Comparison of ENCODE assay signal across 31 cellular contexts in genomic region chr5:24397601-24398000, GRCh38.
"Had no signal": no experiment of that assay in that cellular context is flagged by ENCODE, and none has a peak within 500 bp of the region (broad histone marks: within the 10 kb centered on the region; RNA-seq: fewer than 3 reads in every experiment).

No MANE protein-coding gene starts in this region.

- H3K4me3 Mint-ChIP-seq: activated CD4-positive, alpha-beta memory T cell treated with anti-CD3 and anti-CD28 coated beads, Interleukin-2, amount 10 ng/mL, durations not matched to agents 7 days and 5 days; activated CD4-positive, alpha-beta T cell treated with anti-CD3 and anti-CD28 coated beads, Interleukin-2, amount 10 ng/mL, durations not matched to agents 24 days and 14 days; activated naive CD4-positive, alpha-beta T cell treated with anti-CD3 and anti-CD28 coated beads, Interleukin-2, amount 10 ng/mL, durations not matched to agents 7 days and 5 days; activated naive CD8-positive, alpha-beta T cell treated with anti-CD3 and anti-CD28 coated beads, Interleukin-2, amount 10 ng/mL, durations not matched to agents 7 days and 5 days; activated T-cell treated with anti-CD3 and anti-CD28 coated beads, Interleukin-2, amount 50 U/mL, for 24 hours; brain; effector memory CD8-positive, alpha-beta T cell; immature natural killer cell; nephron; T-helper 17 cell; type B pancreatic cell had no signal

- H3K27ac ChIP-seq: ascending aorta, coronary artery, heart left ventricle, neutrophil, ovary, right lobe of liver, skin epidermis, testis, uterus had no signal

- H3K4me1 Mint-ChIP-seq: activated CD4-positive, alpha-beta memory T cell treated with anti-CD3 and anti-CD28 coated beads, Interleukin-2, amount 10 ng/mL, durations not matched to agents 7 days and 5 days; activated CD4-positive, alpha-beta T cell treated with anti-CD3 and anti-CD28 coated beads, Interleukin-2, amount 10 ng/mL, durations not matched to agents 24 days and 14 days; activated naive CD4-positive, alpha-beta T cell treated with anti-CD3 and anti-CD28 coated beads, Interleukin-2, amount 10 ng/mL, durations not matched to agents 7 days and 5 days; activated naive CD8-positive, alpha-beta T cell treated with anti-CD3 and anti-CD28 coated beads, Interleukin-2, amount 10 ng/mL, durations not matched to agents 7 days and 5 days; brain; immature natural killer cell; nephron; T-helper 17 cell had no signal

- H3K4me3 ChIP-seq: ascending aorta, coronary artery, heart left ventricle, ovary, right lobe of liver, skin epidermis, testis, uterus had no signal

- H3K36me3 Mint-ChIP-seq: activated naive CD4-positive, alpha-beta T cell treated with anti-CD3 and anti-CD28 coated beads, Interleukin-2, amount 10 ng/mL, durations not matched to agents 7 days and 5 days; activated naive CD8-positive, alpha-beta T cell treated with anti-CD3 and anti-CD28 coated beads, Interleukin-2, amount 10 ng/mL, durations not matched to agents 7 days and 5 days; brain; immature natural killer cell; type B pancreatic cell had no signal

- H3K27ac Mint-ChIP-seq: activated CD4-positive, alpha-beta memory T cell treated with anti-CD3 and anti-CD28 coated beads, Interleukin-2, amount 10 ng/mL, durations not matched to agents 7 days and 5 days; activated CD4-positive, alpha-beta T cell treated with anti-CD3 and anti-CD28 coated beads, Interleukin-2, amount 10 ng/mL, durations not matched to agents 24 days and 14 days; activated naive CD4-positive, alpha-beta T cell treated with anti-CD3 and anti-CD28 coated beads, Interleukin-2, amount 10 ng/mL, durations not matched to agents 7 days and 5 days; activated naive CD8-positive, alpha-beta T cell treated with anti-CD3 and anti-CD28 coated beads, Interleukin-2, amount 10 ng/mL, durations not matched to agents 7 days and 5 days; activated T-cell treated with anti-CD3 and anti-CD28 coated beads, Interleukin-2, amount 50 U/mL, for 24 hours; brain; effector memory CD8-positive, alpha-beta T cell; immature natural killer cell; nephron; progenitor cell of endocrine pancreas; T-helper 17 cell; type B pancreatic cell had no signal

- H3K4me1 ChIP-seq: ascending aorta, heart left ventricle, right lobe of liver, testis, uterus had no signal

- FAIRE-seq: endothelial cell of umbilical vein had no signal

- DNase-seq: activated CD4-positive, alpha-beta memory T cell treated with anti-CD3 and anti-CD28 coated beads, Interleukin-2, amount 10 ng/mL, durations not matched to agents 7 days and 5 days; activated CD4-positive, alpha-beta T cell treated with anti-CD3 and anti-CD28 coated beads, Interleukin-2, amount 10 ng/mL, durations not matched to agents 24 days and 14 days; activated CD4-positive, CD25-positive, alpha-beta regulatory T cell treated with anti-CD3 and anti-CD28 coated beads, Interleukin-2, amount 50 U/mL, for 72 hours; activated CD8-positive, alpha-beta memory T cell treated with anti-CD3 and anti-CD28 coated beads, Interleukin-2, amount 50 U/mL, for 48 hours; activated gamma-delta T cell; activated naive CD4-positive, alpha-beta T cell treated with anti-CD3 and anti-CD28 coated beads, Interleukin-2, amount 10 ng/mL, durations not matched to agents 7 days and 5 days; activated naive CD8-positive, alpha-beta T cell treated with anti-CD3 and anti-CD28 coated beads, Interleukin-2, amount 10 ng/mL, durations not matched to agents 7 days and 5 days; activated T-cell treated with anti-CD3 and anti-CD28 coated beads, Interleukin-2, amount 50 U/mL, for 24 hours; effector memory CD8-positive, alpha-beta T cell; foreskin fibroblast; heart left ventricle; hypothalamus; immature natural killer cell; ovary; right lobe of liver; stimulated activated CD4-positive, alpha-beta T cell treated with anti-CD3 and anti-CD28 coated beads, Interleukin-12 subunit alpha, Interleukin-12 subunit beta, amount 100 ng/mL, for 4 hours; stimulated activated CD4-positive, alpha-beta T cell treated with anti-CD3 and anti-CD28 coated beads, Interleukin-4, amount 100 ng/mL, for 1 hour; stimulated activated naive CD8-positive, alpha-beta T cell treated with anti-CD3 and anti-CD28 coated beads, Interleukin-15, Interleukin-2, amounts not matched to agents 100 U/mL and 50 U/mL, for 24 hours; T-helper 17 cell; T1000; testis; uterus had no signal

- H3K27me3 Mint-ChIP-seq: activated CD4-positive, alpha-beta memory T cell treated with anti-CD3 and anti-CD28 coated beads, Interleukin-2, amount 10 ng/mL, durations not matched to agents 7 days and 5 days; activated CD4-positive, alpha-beta T cell treated with anti-CD3 and anti-CD28 coated beads, Interleukin-2, amount 10 ng/mL, durations not matched to agents 24 days and 14 days; activated naive CD4-positive, alpha-beta T cell treated with anti-CD3 and anti-CD28 coated beads, Interleukin-2, amount 10 ng/mL, durations not matched to agents 7 days and 5 days; activated naive CD8-positive, alpha-beta T cell treated with anti-CD3 and anti-CD28 coated beads, Interleukin-2, amount 10 ng/mL, durations not matched to agents 7 days and 5 days; activated T-cell treated with anti-CD3 and anti-CD28 coated beads, Interleukin-2, amount 50 U/mL, for 24 hours; brain; effector memory CD8-positive, alpha-beta T cell; progenitor cell of endocrine pancreas; T-helper 17 cell; type B pancreatic cell had no signal

- H3K27me3 ChIP-seq: ascending aorta, heart left ventricle, neutrophil, ovary, right lobe of liver, testis, uterus had no signal

- ATAC-seq: effector memory CD8-positive, alpha-beta T cell; heart left ventricle; right lobe of liver; stimulated activated naive CD8-positive, alpha-beta T cell treated with anti-CD3 and anti-CD28 coated beads, Interleukin-15, Interleukin-2, amounts not matched to agents 100 U/mL and 50 U/mL, for 24 hours; T-helper 17 cell had no signal

- H3K36me3 ChIP-seq: ascending aorta, heart left ventricle, neutrophil, ovary, right lobe of liver, uterus had no signal

- H3K9me3 ChIP-seq: ascending aorta, neutrophil, ovary, right lobe of liver, testis, uterus had no signal
